1 cellular context compared by ENCODE assay signal in the genomic region with DNA sequence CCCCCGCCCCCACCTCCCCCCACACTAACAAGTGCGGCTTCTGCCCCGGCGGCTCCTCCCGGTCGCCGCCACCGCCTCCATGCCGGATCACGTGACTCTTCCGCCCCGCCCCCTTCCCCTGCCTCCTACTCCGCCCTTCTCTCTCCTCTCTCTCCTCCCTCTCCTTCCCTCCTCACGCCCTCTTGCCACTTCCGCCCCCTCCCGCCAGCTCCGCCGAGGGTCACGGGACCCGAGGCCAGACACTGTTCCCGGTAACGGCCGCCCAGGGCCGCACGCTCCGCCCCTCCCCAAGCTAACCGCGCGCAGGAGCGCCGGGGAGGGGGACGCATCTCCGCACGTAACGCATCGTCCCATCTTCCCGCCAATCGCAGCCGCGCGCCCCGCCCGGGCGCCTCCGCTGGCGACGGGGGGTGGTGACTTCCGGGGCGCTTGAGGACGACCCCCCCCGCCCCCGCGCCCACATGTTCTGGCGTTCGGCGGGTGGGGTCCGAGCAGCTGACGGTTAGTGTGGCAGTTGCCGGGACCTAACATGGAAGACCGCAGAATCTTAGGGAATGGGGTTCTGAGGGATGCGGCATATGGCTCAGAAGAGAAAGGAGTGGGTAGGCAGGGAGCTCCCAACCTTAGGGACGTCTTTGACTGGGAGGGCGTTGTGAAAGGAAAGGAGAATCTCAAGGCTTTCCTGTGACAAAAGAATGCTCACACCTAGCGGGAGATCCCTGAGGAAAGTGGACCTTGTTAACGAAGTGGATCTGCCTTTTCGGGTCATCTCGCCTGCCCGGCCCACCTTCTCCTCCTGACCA.
TF ChIP-seq lines count a peak whose summit lies in the region.

A gene with protein sequence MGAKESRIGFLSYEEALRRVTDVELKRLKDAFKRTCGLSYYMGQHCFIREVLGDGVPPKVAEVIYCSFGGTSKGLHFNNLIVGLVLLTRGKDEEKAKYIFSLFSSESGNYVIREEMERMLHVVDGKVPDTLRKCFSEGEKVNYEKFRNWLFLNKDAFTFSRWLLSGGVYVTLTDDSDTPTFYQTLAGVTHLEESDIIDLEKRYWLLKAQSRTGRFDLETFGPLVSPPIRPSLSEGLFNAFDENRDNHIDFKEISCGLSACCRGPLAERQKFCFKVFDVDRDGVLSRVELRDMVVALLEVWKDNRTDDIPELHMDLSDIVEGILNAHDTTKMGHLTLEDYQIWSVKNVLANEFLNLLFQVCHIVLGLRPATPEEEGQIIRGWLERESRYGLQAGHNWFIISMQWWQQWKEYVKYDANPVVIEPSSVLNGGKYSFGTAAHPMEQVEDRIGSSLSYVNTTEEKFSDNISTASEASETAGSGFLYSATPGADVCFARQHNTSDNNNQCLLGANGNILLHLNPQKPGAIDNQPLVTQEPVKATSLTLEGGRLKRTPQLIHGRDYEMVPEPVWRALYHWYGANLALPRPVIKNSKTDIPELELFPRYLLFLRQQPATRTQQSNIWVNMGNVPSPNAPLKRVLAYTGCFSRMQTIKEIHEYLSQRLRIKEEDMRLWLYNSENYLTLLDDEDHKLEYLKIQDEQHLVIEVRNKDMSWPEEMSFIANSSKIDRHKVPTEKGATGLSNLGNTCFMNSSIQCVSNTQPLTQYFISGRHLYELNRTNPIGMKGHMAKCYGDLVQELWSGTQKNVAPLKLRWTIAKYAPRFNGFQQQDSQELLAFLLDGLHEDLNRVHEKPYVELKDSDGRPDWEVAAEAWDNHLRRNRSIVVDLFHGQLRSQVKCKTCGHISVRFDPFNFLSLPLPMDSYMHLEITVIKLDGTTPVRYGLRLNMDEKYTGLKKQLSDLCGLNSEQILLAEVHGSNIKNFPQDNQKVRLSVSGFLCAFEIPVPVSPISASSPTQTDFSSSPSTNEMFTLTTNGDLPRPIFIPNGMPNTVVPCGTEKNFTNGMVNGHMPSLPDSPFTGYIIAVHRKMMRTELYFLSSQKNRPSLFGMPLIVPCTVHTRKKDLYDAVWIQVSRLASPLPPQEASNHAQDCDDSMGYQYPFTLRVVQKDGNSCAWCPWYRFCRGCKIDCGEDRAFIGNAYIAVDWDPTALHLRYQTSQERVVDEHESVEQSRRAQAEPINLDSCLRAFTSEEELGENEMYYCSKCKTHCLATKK (N-terminal part only) (minus strand): TSS at position 92 of the 803 bp plus-strand sequence. CDS start 194 bp downstream, outside the sequence.

TF ChIP-seq in HepG2, 621 proteins besides CTCF, POLR2A, EP300 and RAD21 (continued from another document):
- TF ChIP-seq MATR3 (CRISPR knock-in tag; IDR thresholded peaks at IDR 0.05): no peak
- TF ChIP-seq, protein P1, sequence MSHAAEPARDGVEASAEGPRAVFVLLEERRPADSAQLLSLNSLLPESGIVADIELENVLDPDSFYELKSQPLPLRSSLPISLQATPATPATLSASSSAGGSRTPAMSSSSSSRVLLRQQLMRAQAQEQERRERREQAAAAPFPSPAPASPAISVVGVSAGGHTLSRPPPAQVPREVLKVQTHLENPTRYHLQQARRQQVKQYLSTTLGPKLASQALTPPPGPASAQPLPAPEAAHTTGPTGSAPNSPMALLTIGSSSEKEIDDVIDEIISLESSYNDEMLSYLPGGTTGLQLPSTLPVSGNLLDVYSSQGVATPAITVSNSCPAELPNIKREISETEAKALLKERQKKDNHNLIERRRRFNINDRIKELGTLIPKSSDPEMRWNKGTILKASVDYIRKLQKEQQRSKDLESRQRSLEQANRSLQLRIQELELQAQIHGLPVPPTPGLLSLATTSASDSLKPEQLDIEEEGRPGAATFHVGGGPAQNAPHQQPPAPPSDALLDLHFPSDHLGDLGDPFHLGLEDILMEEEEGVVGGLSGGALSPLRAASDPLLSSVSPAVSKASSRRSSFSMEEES (CRISPR knock-in tag; IDR thresholded peaks at IDR 0.05): peak; percentile 100
- no peak for TF ChIP-seq ZFAT (CRISPR knock-in tag; conservative IDR thresholded peaks at IDR 0.05)
- TF ChIP-seq PCBP1 (IDR thresholded peaks at IDR 0.05; ENCODE audit: borderline replicate concordance, low read depth, low read length): peak; percentile 14; the same call in 1 of the 2 replicates
- no peak for TF ChIP-seq ZNF737 (CRISPR knock-in tag; IDR thresholded peaks at IDR 0.05; ENCODE audit: borderline replicate concordance)
- TF ChIP-seq, protein P2, sequence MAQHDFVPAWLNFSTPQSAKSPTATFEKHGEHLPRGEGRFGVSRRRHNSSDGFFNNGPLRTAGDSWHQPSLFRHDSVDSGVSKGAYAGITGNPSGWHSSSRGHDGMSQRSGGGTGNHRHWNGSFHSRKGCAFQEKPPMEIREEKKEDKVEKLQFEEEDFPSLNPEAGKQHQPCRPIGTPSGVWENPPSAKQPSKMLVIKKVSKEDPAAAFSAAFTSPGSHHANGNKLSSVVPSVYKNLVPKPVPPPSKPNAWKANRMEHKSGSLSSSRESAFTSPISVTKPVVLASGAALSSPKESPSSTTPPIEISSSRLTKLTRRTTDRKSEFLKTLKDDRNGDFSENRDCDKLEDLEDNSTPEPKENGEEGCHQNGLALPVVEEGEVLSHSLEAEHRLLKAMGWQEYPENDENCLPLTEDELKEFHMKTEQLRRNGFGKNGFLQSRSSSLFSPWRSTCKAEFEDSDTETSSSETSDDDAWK (CRISPR knock-in tag; IDR thresholded peaks at IDR 0.05): no peak
- no peak for TF ChIP-seq ZSCAN22 (CRISPR knock-in tag; IDR thresholded peaks at IDR 0.05)
- TF ChIP-seq SP140L (CRISPR knock-in tag; IDR thresholded peaks at IDR 0.05; ENCODE audit: borderline replicate concordance): peak; percentile 49; the same call in 1 of the 2 replicates
- TF ChIP-seq, protein P3, sequence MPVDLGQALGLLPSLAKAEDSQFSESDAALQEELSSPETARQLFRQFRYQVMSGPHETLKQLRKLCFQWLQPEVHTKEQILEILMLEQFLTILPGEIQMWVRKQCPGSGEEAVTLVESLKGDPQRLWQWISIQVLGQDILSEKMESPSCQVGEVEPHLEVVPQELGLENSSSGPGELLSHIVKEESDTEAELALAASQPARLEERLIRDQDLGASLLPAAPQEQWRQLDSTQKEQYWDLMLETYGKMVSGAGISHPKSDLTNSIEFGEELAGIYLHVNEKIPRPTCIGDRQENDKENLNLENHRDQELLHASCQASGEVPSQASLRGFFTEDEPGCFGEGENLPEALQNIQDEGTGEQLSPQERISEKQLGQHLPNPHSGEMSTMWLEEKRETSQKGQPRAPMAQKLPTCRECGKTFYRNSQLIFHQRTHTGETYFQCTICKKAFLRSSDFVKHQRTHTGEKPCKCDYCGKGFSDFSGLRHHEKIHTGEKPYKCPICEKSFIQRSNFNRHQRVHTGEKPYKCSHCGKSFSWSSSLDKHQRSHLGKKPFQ (CRISPR knock-in tag; IDR thresholded peaks at IDR 0.05; ENCODE audit: insufficient replicate concordance): no peak
- TF ChIP-seq ETV6 (CRISPR knock-in tag; conservative IDR thresholded peaks at IDR 0.05): peak; percentile 65; the same call in 1 of the 2 replicates
- TF ChIP-seq MLLT10 (CRISPR knock-in tag; IDR thresholded peaks at IDR 0.05): no peak
- TF ChIP-seq ZFP90 (CRISPR knock-in tag; IDR thresholded peaks at IDR 0.05; ENCODE audit: borderline replicate concordance): no peak
- TF ChIP-seq, protein P4, sequence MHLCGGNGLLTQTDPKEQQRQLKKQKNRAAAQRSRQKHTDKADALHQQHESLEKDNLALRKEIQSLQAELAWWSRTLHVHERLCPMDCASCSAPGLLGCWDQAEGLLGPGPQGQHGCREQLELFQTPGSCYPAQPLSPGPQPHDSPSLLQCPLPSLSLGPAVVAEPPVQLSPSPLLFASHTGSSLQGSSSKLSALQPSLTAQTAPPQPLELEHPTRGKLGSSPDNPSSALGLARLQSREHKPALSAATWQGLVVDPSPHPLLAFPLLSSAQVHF (CRISPR knock-in tag; IDR thresholded peaks at IDR 0.05): peak; percentile 95
- TF ChIP-seq ZFX (CRISPR knock-in tag; IDR thresholded peaks at IDR 0.05; ENCODE audit: low read depth): peak; percentile 82
- TF ChIP-seq, protein P5, sequence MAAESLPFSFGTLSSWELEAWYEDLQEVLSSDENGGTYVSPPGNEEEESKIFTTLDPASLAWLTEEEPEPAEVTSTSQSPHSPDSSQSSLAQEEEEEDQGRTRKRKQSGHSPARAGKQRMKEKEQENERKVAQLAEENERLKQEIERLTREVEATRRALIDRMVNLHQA (CRISPR knock-in tag; IDR thresholded peaks at IDR 0.05): no peak
- TF ChIP-seq NAIF1 (CRISPR knock-in tag; IDR thresholded peaks at IDR 0.05; ENCODE audit: borderline replicate concordance): peak; percentile 96
- TF ChIP-seq EEA1 (CRISPR knock-in tag; IDR thresholded peaks at IDR 0.05; ENCODE audit: borderline replicate concordance): peak; percentile 57; the same call in 1 of the 2 replicates
- peak; percentile 21; the same call in 1 of the 2 replicates for TF ChIP-seq KDM1A (CRISPR knock-in tag; IDR thresholded peaks at IDR 0.05)
- TF ChIP-seq BCL6 (CRISPR knock-in tag; IDR thresholded peaks at IDR 0.05): peak; percentile 60; the same call in 1 of the 2 replicates
- peak; percentile 62; the same call in 1 of the 2 replicates for TF ChIP-seq KDM5A (IDR thresholded peaks at IDR 0.05; ENCODE audit: borderline replicate concordance, low read length)
- peak; percentile 93 for TF ChIP-seq KAT8 (CRISPR knock-in tag; IDR thresholded peaks at IDR 0.05)
- TF ChIP-seq, protein P6, sequence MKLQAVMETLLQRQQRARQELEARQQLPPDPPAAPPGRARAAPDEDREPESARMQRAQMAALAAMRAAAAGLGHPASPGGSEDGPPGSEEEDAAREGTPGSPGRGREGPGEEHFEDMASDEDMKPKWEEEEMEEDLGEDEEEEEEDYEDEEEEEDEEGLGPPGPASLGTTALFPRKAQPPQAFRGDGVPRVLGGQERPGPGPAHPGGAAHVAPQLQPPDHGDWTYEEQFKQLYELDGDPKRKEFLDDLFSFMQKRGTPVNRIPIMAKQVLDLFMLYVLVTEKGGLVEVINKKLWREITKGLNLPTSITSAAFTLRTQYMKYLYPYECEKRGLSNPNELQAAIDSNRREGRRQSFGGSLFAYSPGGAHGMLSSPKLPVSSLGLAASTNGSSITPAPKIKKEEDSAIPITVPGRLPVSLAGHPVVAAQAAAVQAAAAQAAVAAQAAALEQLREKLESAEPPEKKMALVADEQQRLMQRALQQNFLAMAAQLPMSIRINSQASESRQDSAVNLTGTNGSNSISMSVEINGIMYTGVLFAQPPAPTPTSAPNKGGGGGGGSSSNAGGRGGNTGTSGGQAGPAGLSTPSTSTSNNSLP (IDR thresholded peaks at IDR 0.05; ENCODE audit: low read depth, low read length): peak; percentile 51; the same call in 1 of the 2 replicates
- TF ChIP-seq, protein P7, sequence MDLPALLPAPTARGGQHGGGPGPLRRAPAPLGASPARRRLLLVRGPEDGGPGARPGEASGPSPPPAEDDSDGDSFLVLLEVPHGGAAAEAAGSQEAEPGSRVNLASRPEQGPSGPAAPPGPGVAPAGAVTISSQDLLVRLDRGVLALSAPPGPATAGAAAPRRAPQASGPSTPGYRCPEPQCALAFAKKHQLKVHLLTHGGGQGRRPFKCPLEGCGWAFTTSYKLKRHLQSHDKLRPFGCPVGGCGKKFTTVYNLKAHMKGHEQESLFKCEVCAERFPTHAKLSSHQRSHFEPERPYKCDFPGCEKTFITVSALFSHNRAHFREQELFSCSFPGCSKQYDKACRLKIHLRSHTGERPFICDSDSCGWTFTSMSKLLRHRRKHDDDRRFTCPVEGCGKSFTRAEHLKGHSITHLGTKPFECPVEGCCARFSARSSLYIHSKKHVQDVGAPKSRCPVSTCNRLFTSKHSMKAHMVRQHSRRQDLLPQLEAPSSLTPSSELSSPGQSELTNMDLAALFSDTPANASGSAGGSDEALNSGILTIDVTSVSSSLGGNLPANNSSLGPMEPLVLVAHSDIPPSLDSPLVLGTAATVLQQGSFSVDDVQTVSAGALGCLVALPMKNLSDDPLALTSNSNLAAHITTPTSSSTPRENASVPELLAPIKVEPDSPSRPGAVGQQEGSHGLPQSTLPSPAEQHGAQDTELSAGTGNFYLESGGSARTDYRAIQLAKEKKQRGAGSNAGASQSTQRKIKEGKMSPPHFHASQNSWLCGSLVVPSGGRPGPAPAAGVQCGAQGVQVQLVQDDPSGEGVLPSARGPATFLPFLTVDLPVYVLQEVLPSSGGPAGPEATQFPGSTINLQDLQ (CRISPR knock-in tag; IDR thresholded peaks at IDR 0.05): no peak
- no peak; the same call in 1 of the 2 replicates for TF ChIP-seq LCORL (IDR thresholded peaks at IDR 0.05)
- peak; percentile 75; the same call in 1 of the 2 replicates for TF ChIP-seq LCORL (CRISPR knock-in tag; IDR thresholded peaks at IDR 0.05)
- TF ChIP-seq HOXA5 (CRISPR knock-in tag; IDR thresholded peaks at IDR 0.05): no peak
- no peak; the same call in 1 of the 2 replicates for TF ChIP-seq ZNF205 (CRISPR knock-in tag; IDR thresholded peaks at IDR 0.05)
- TF ChIP-seq NCOA2 (CRISPR knock-in tag; IDR thresholded peaks at IDR 0.05): peak; percentile 77; the same call in 1 of the 2 replicates
- no peak for TF ChIP-seq ZNF709 (CRISPR knock-in tag; IDR thresholded peaks at IDR 0.05)
- TF ChIP-seq ZNF326 (CRISPR knock-in tag; IDR thresholded peaks at IDR 0.05; ENCODE audit: borderline replicate concordance): no peak
- no peak for TF ChIP-seq STAG1 (CRISPR knock-in tag; IDR thresholded peaks at IDR 0.05)
- no peak for TF ChIP-seq ISX (CRISPR knock-in tag; conservative IDR thresholded peaks at IDR 0.05)
- TF ChIP-seq SMAD9 (CRISPR knock-in tag; IDR thresholded peaks at IDR 0.05): no peak
- peak; percentile 85; the same call in 1 of the 2 replicates for TF ChIP-seq ZNF331 (CRISPR knock-in tag; IDR thresholded peaks at IDR 0.05)
- TF ChIP-seq REPIN1 (CRISPR knock-in tag; IDR thresholded peaks at IDR 0.05; ENCODE audit: borderline replicate concordance, low read depth): peak; percentile 98
- TF ChIP-seq ZNF766 (CRISPR knock-in tag; IDR thresholded peaks at IDR 0.05; ENCODE audit: borderline replicate concordance): no peak; the same call in 1 of the 2 replicates
- TF ChIP-seq HNRNPL (IDR thresholded peaks at IDR 0.05; ENCODE audit: low read depth, low read length): peak; percentile 37; the same call in 1 of the 2 replicates
- TF ChIP-seq SIX4 (CRISPR knock-in tag; IDR thresholded peaks at IDR 0.05): peak; percentile 71
- peak; percentile 23 for TF ChIP-seq PCBP2 (optimal IDR thresholded peaks at IDR 0.05; ENCODE audit: low read depth, low read length, poor library complexity, severe bottlenecking)
- peak; percentile 93; the same call in 1 of the 2 replicates for TF ChIP-seq ZNF670 (CRISPR knock-in tag; IDR thresholded peaks at IDR 0.05; ENCODE audit: borderline replicate concordance)
- no peak; the same call in 1 of the 2 replicates for TF ChIP-seq MYNN (CRISPR knock-in tag; IDR thresholded peaks at IDR 0.05; ENCODE audit: low read depth)
- TF ChIP-seq PHF5A (CRISPR knock-in tag; IDR thresholded peaks at IDR 0.05; ENCODE audit: low read depth, unreplicated experiment): peak; percentile 52
